Comparison of ENCODE assay signal across 31 cellular contexts in the genomic region with DNA sequence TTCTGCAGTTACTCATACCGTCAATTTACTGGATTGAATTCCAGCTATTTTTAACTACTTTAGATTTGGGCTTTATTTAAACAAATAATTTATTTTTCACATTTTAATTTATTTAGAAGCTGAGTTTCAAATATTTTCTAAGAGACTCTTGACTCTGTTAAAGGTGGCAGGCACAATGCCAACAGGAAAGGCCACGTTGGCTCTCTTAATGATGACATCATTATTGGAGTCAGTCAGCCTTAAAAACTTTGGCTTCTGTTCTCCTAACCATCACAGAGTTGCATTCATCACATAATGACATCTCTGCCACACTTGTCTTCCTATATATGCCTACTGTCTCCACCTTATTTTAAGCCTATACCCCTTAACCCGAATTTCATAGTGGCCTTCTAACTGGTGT.
DNase-seq lines count a peak whose midpoint lies in the region; ATAC-seq and FAIRE-seq lines count a peak whose summit lies in the region.
"Had no signal": no experiment of that assay in that cellular context is flagged by ENCODE, and none has a peak within 500 bp of the region (broad histone marks: within the 10 kb centered on the region; RNA-seq: fewer than 3 reads in every experiment).

No MANE protein-coding gene starts in this region.

- no peaks in the 10 kb centered on the region for H3K36me3 Mint-ChIP-seq in stimulated activated effector memory CD8-positive, alpha-beta T cell treated with anti-CD3 and anti-CD28 coated beads, Interleukin-12 subunit alpha, Interleukin-12 subunit beta, amount 100 ng/mL, for 72 hours
- H3K36me3 Mint-ChIP-seq: activated CD4-positive, alpha-beta memory T cell treated with anti-CD3 and anti-CD28 coated beads for 36 hours; naive thymus-derived CD4-positive, alpha-beta T cell had no signal

- no peaks in the 10 kb centered on the region for H3K4me1 Mint-ChIP-seq in stimulated activated effector memory CD8-positive, alpha-beta T cell treated with anti-CD3 and anti-CD28 coated beads, Interleukin-12 subunit alpha, Interleukin-12 subunit beta, amount 100 ng/mL, for 72 hours
- H3K4me1 Mint-ChIP-seq: central memory CD8-positive, alpha-beta T cell; naive thymus-derived CD4-positive, alpha-beta T cell had no signal

- no peak for ATAC-seq in stimulated activated effector memory CD8-positive, alpha-beta T cell treated with anti-CD3 and anti-CD28 coated beads, Interleukin-12 subunit alpha, Interleukin-12 subunit beta, amount 100 ng/mL, for 72 hours
- ATAC-seq in GM18517 (IDR thresholded peaks at IDR 0.05; ENCODE audit: unreplicated experiment) = no peak
- ATAC-seq: esophagus mucosa; HCT116; heart left ventricle; lower lobe of right lung; naive thymus-derived CD4-positive, alpha-beta T cell; PC-3; Right ventricle myocardium inferior had no signal

- DNase-seq in DMS153 treated with DMSO at 0.1 percent for 48 hours (lab: John Stamatoyannopoulos, UW; ENCODE audit: unreplicated experiment) = peak; percentile 23
- DNase-seq in NCI-H1092 (lab: John Stamatoyannopoulos, UW) = peak; percentile 7
- peak; percentile 46 to 77 for DNase-seq in NCI-H446 (lab: John Stamatoyannopoulos, UW)
- peak; percentile 2 for DNase-seq in glomerular endothelial cell (ENCODE audit: extremely low read depth, low read depth, low spot score)
- no peak for DNase-seq in stimulated activated effector memory CD8-positive, alpha-beta T cell treated with anti-CD3 and anti-CD28 coated beads, Interleukin-12 subunit alpha, Interleukin-12 subunit beta, amount 100 ng/mL, for 72 hours (ENCODE audit: low spot score in 2 of 2)
- DNase-seq in frontal cortex (ENCODE audit: low spot score in 2 of 2) = no peak
- DNase-seq: activated CD4-positive, alpha-beta memory T cell treated with anti-CD3 and anti-CD28 coated beads for 36 hours; activated CD4-positive, CD25-positive, alpha-beta regulatory T cell treated with anti-CD3 and anti-CD28 coated beads, Interleukin-2, amount 50 U/mL, for 72 hours; activated CD8-positive, alpha-beta memory T cell treated with anti-CD3 and anti-CD28 coated beads, Interleukin-2, amount 50 U/mL, for 4 hours; activated naive CD4-positive, alpha-beta T cell treated with anti-CD3 and anti-CD28 coated beads for 36 hours; DND-41; GF-D8; heart left ventricle; lower lobe of right lung; midbrain; naive thymus-derived CD4-positive, alpha-beta T cell; NCI-H146; PC-3; sigmoid colon; stimulated activated CD4-positive, alpha-beta T cell treated with anti-CD3 and anti-CD28 coated beads, Interleukin-12 subunit alpha, Interleukin-12 subunit beta, amount 100 ng/mL, for 4 hours; stimulated activated CD4-positive, alpha-beta T cell treated with anti-CD3 and anti-CD28 coated beads, Interleukin-2, amount 100 ng/mL, for 48 hours; T-helper 2 cell; tibial artery had no signal

- H3K27ac Mint-ChIP-seq in stimulated activated effector memory CD8-positive, alpha-beta T cell treated with anti-CD3 and anti-CD28 coated beads, Interleukin-12 subunit alpha, Interleukin-12 subunit beta, amount 100 ng/mL, for 72 hours = no peak overlapping the region
- H3K27ac Mint-ChIP-seq: activated CD4-positive, alpha-beta memory T cell treated with anti-CD3 and anti-CD28 coated beads for 36 hours; activated naive CD4-positive, alpha-beta T cell treated with anti-CD3 and anti-CD28 coated beads for 36 hours; dendritic cell treated with granulocyte-macrophage colony-stimulating factor and Interleukin-4, amounts not matched to agents 40 ng/mL and 50 ng/mL, for 4 days; naive thymus-derived CD4-positive, alpha-beta T cell; progenitor cell of endocrine pancreas had no signal

- peaks cover 5% of the 10 kb centered on the region for H3K9me3 Mint-ChIP-seq in stimulated activated effector memory CD8-positive, alpha-beta T cell treated with anti-CD3 and anti-CD28 coated beads, Interleukin-12 subunit alpha, Interleukin-12 subunit beta, amount 100 ng/mL, for 72 hours

- no peak overlapping the region for H3K4me3 Mint-ChIP-seq in stimulated activated effector memory CD8-positive, alpha-beta T cell treated with anti-CD3 and anti-CD28 coated beads, Interleukin-12 subunit alpha, Interleukin-12 subunit beta, amount 100 ng/mL, for 72 hours
- H3K4me3 Mint-ChIP-seq: activated CD4-positive, alpha-beta memory T cell treated with anti-CD3 and anti-CD28 coated beads for 36 hours; activated naive CD4-positive, alpha-beta T cell treated with anti-CD3 and anti-CD28 coated beads for 36 hours; central memory CD8-positive, alpha-beta T cell; dendritic cell treated with granulocyte-macrophage colony-stimulating factor and Interleukin-4, amounts not matched to agents 40 ng/mL and 50 ng/mL, for 4 days; naive thymus-derived CD4-positive, alpha-beta T cell had no signal

- no peak for FAIRE-seq in frontal cortex (lab: Jason Lieb, UNC)
- FAIRE-seq: keratinocyte had no signal

Comparison
In these comparisons a context has a peak if more than half of its experiments do, and no peak if none do; other contexts are left out.
1. DNase-seq: peak in DMS153 treated with DMSO at 0.1 percent for 48 hours (single experiment), NCI-H1092 (single experiment), NCI-H446 (2 of 2) and glomerular endothelial cell (single experiment); none in stimulated activated effector memory CD8-positive, alpha-beta T cell treated with anti-CD3 and anti-CD28 coated beads, Interleukin-12 subunit alpha, Interleukin-12 subunit beta, amount 100 ng/mL, for 72 hours (0 of 2) and frontal cortex (0 of 2).